8 cellular contexts compared by ENCODE assay signal in genomic region chr6:47413752-47414516, GRCh38.
DNase-seq lines count a peak whose midpoint lies in the region; ATAC-seq, FAIRE-seq and TF ChIP-seq lines count a peak whose summit lies in the region.

No MANE protein-coding gene starts in this region.

- H2BK5ac ChIP-seq in H1 (ENCODE audit: low read depth, low read length): no peak overlapping the region

- no peak overlapping the region for H2BK20ac ChIP-seq in H1 (ENCODE audit: low read length)

- H3K4me1 ChIP-seq in H1 (replicated peaks in 1 of 4; ENCODE audit: control insufficient read depth in 3 of 4, insufficient read depth in 4 of 4, low read length in 3 of 4) (no peaks in the 10 kb centered on the region), thoracic aorta (ENCODE audit: control insufficient read depth in 1 of 2, low read depth in 2 of 2) (no peaks in the 10 kb centered on the region)

- peaks cover 28% of the 10 kb centered on the region for H3K27me3 Mint-ChIP-seq in T-helper 2 cell treated with Interferon-gamma antibody and Interleukin-4, amounts not matched to agents 5 μg/mL and 100 μg/mL, for 36 hours (ENCODE audit: low read depth)
- no peaks in the 10 kb centered on the region for H3K27me3 Mint-ChIP-seq in mesothelial cell of epicardium (ENCODE audit: low read depth)

- TF ChIP-seq CTCF in GM12865 (IDR thresholded peaks at IDR 0.05; ENCODE audit: insufficient read depth, low read depth, low read length, missing control alignments) (peak; percentile 85), H1 (IDR thresholded peaks at IDR 0.05; ENCODE audit: control extremely low read depth in 1 of 3, insufficient read depth in 1 of 3, low read depth in 1 of 3, low read length in 3 of 3) (peak in 2 of 3 experiments; percentile 62 to 92; a peak in 3 of 4 replicates), mesothelial cell of epicardium (IDR thresholded peaks at IDR 0.05; ENCODE audit: unreplicated experiment) (peak; percentile 84), thoracic aorta (IDR thresholded peaks at IDR 0.05) (peak; percentile 80)

- H4K5ac ChIP-seq in H1 (ENCODE audit: insufficient read length, low read depth, low read length): no peak overlapping the region

- 48% methylated on average over 7 of the region's 7 CpGs; no CpG with 5 or more reads in 1 of the 2 experiments for WGBS in H1 (ENCODE audit: extremely low coverage in 1 of 2, insufficient coverage in 1 of 2, insufficient read length in 1 of 2, insufficient replicate concordance in 2 of 2, low coverage in 1 of 2, low lambda C conversion rate in 2 of 2, missing lambda C conversion rate in 1 of 2), 2 experiments

- H3K36me3 ChIP-seq in H1 (ENCODE audit: control insufficient read depth in 2 of 4, insufficient read depth in 4 of 4, low read length in 3 of 4) (no peaks in the 10 kb centered on the region), thoracic aorta (no peaks in the 10 kb centered on the region)

- peak overlapping the region; percentile 63 for H3K4me3 ChIP-seq in GM12865 (ENCODE audit: low read depth, low read length)
- no peak overlapping the region for H3K4me3 ChIP-seq in H1 (ENCODE audit: extremely low read depth in 1 of 4, insufficient read depth in 2 of 4, low read depth in 3 of 4, low read length in 4 of 4)
- H3K4me3 ChIP-seq in thoracic aorta: peak overlapping the region; percentile 74

- no peak overlapping the region for H2BK120ac ChIP-seq in H1 (replicated peaks; ENCODE audit: low read depth, low read length)

- H3K4me3 Mint-ChIP-seq in T-helper 2 cell treated with Interferon-gamma antibody and Interleukin-4, amounts not matched to agents 5 μg/mL and 100 μg/mL, for 36 hours: peak overlapping the region; percentile 83
- H3K4me3 Mint-ChIP-seq in mesothelial cell of epicardium: peak overlapping the region; percentile 51

- no peaks in the 10 kb centered on the region for H3K79me1 ChIP-seq in H1 (ENCODE audit: low read depth, low read length)

- no peaks in the 10 kb centered on the region for H3K79me2 ChIP-seq in H1 (ENCODE audit: control insufficient read depth in 1 of 2, insufficient read depth in 2 of 2, low read length in 2 of 2)

- FAIRE-seq in H1 (lab: Jason Lieb, UNC): peak; percentile 91

- H3K23ac ChIP-seq in H1 (ENCODE audit: insufficient read length): no peak overlapping the region

- no peak overlapping the region for H4K91ac ChIP-seq in H1 (replicated peaks; ENCODE audit: insufficient read length, low read length)

- no peaks in the 10 kb centered on the region for H4K20me1 ChIP-seq in H1 (replicated peaks in 1 of 2; ENCODE audit: control insufficient read depth in 1 of 2, insufficient read depth in 2 of 2, low read length in 2 of 2)

- H3K9me3 ChIP-seq in H1 (ENCODE audit: insufficient read depth in 2 of 2, low read depth in 1 of 2, low read length in 1 of 2) (no peaks in the 10 kb centered on the region), thoracic aorta (no peaks in the 10 kb centered on the region)

- no peak overlapping the region for H3K27ac ChIP-seq in H1 (ENCODE audit: low read depth, low read length)
- H3K27ac ChIP-seq in thoracic aorta: peak overlapping the region in 1 of 2 donors; percentile 45

- H3K4me1 Mint-ChIP-seq in T-helper 2 cell treated with Interferon-gamma antibody and Interleukin-4, amounts not matched to agents 5 μg/mL and 100 μg/mL, for 36 hours (ENCODE audit: low read depth): peaks cover 18% of the 10 kb centered on the region
- H3K4me1 Mint-ChIP-seq in mesothelial cell of epicardium: peaks cover 16% of the 10 kb centered on the region

- peak; percentile 63 for DNase-seq in AG08395 (ENCODE audit: low spot score)
- peak; percentile 74 for DNase-seq in GM12865 (ENCODE audit: low read depth)
- peak; percentile 68 for DNase-seq in NCI-H1105 treated with DMSO at 0.1 percent for 48 hours (lab: John Stamatoyannopoulos, UW)
- peak; percentile 25 for DNase-seq in T-helper 2 cell treated with Interferon-gamma antibody and Interleukin-4, amounts not matched to agents 5 μg/mL and 100 μg/mL, for 36 hours (ENCODE audit: low spot score)
- DNase-seq in H1 (ENCODE audit: low read depth in 1 of 2, low spot score in 2 of 2): no peak
- peak in 1 of 2 experiments; percentile 42 for DNase-seq in mesothelial cell of epicardium (ENCODE audit: low spot score in 2 of 2, unreplicated experiment in 2 of 2)
- DNase-seq in thoracic aorta (ENCODE audit: low spot score): no peak

- H2BK15ac ChIP-seq in H1 (ENCODE audit: low read length): no peak overlapping the region

- no peak overlapping the region for H3K4me2 ChIP-seq in H1 (ENCODE audit: insufficient read depth in 1 of 2, low read depth in 2 of 2, low read length in 2 of 2)

- CTCF ChIA-PET in H1 (lab: Charles Lee; ENCODE audit: partially characterized antibody): interaction anchor here (0.7 to 3.4 kb wide), 26 partner anchors 9 to 367 kb away, joined by 3 to 16 read pairs (median 4); partner anchors contain the start of genes CD2AP and OPN5

- H3K36me3 Mint-ChIP-seq in T-helper 2 cell treated with Interferon-gamma antibody and Interleukin-4, amounts not matched to agents 5 μg/mL and 100 μg/mL, for 36 hours (ENCODE audit: low read depth): no peaks in the 10 kb centered on the region
- H3K36me3 Mint-ChIP-seq in mesothelial cell of epicardium: no peaks in the 10 kb centered on the region

- H3K4ac ChIP-seq in H1 (replicated peaks; ENCODE audit: insufficient read length, low read depth, low read length): no peak overlapping the region

- H2BK12ac ChIP-seq in H1 (ENCODE audit: low read depth, low read length): no peak overlapping the region

- H3K27me3 ChIP-seq in H1 (replicated peaks in 1 of 4; ENCODE audit: control insufficient read depth in 3 of 4, extremely low read depth in 1 of 4, insufficient read depth in 3 of 4, low read length in 3 of 4) (peaks cover 0 to 1% (median 0%) of the 10 kb centered on the region in 4 experiments; a peak in 1 of 7 replicates), thoracic aorta (replicated peaks; ENCODE audit: insufficient read depth) (no peaks in the 10 kb centered on the region)

- POLR2A ChIA-PET in H1 (lab: Charles Lee; ENCODE audit: partially characterized antibody): interaction anchor here (1.1 to 1.6 kb wide), 2 partner anchors 15 to 63 kb away, joined by 5 read pairs; partner anchors contain the start of gene CD2AP

- peaks cover 6% of the 10 kb centered on the region for H3K9me3 Mint-ChIP-seq in T-helper 2 cell treated with Interferon-gamma antibody and Interleukin-4, amounts not matched to agents 5 μg/mL and 100 μg/mL, for 36 hours
- no peaks in the 10 kb centered on the region for H3K9me3 Mint-ChIP-seq in mesothelial cell of epicardium

- H3K14ac ChIP-seq in H1 (ENCODE audit: insufficient read length): no peak overlapping the region

- no peak overlapping the region for H2AK5ac ChIP-seq in H1 (ENCODE audit: low read depth, low read length)

- no peak for TF ChIP-seq POLR2A in H1 (IDR thresholded peaks at IDR 0.05; ENCODE audit: control extremely low read depth in 1 of 2, low read depth in 2 of 2, low read length in 2 of 2)

- H3K18ac ChIP-seq in H1 (ENCODE audit: extremely low read depth, low read length): no peak overlapping the region

- no peak for TF ChIP-seq EP300 in H1 (IDR thresholded peaks at IDR 0.05; ENCODE audit: borderline replicate concordance in 1 of 2, low read depth in 2 of 2, low read length in 2 of 2)

- H3K9ac ChIP-seq in H1 (replicated peaks in 1 of 4; ENCODE audit: extremely low read depth in 1 of 4, low read depth in 3 of 4, low read length in 3 of 4): no peak overlapping the region

- H2AFZ ChIP-seq in H1 (ENCODE audit: low read length): peak overlapping the region; percentile 98

- H3K56ac ChIP-seq in H1 (replicated peaks; ENCODE audit: insufficient read length, low read depth, low read length): no peak overlapping the region

- no peak overlapping the region for H4K8ac ChIP-seq in H1 (ENCODE audit: extremely low read depth, insufficient read depth, low read length)

- peak overlapping the region; percentile 74 for H3K27ac Mint-ChIP-seq in T-helper 2 cell treated with Interferon-gamma antibody and Interleukin-4, amounts not matched to agents 5 μg/mL and 100 μg/mL, for 36 hours
- H3K27ac Mint-ChIP-seq in mesothelial cell of epicardium: peak overlapping the region; percentile 78

- ATAC-seq in HG02610 (IDR thresholded peaks at IDR 0.05; ENCODE audit: unreplicated experiment): peak; percentile 63
- peak; percentile 85 for ATAC-seq in thoracic aorta (ENCODE audit: insufficient number of reproducible peaks, low FRiP score, low read depth)

- no peaks in the 10 kb centered on the region for H3K23me2 ChIP-seq in H1 (ENCODE audit: low read depth, low read length)

- peak; percentile 92 to 93 for TF ChIP-seq RAD21 in H1 (IDR thresholded peaks at IDR 0.05 in 1 of 2, conservative IDR thresholded peaks at IDR 0.05 in 1 of 2; ENCODE audit: low read depth in 2 of 2, low read length in 2 of 2)

TF ChIP-seq in H1, 55 proteins besides CTCF, POLR2A, EP300 and RAD21:
- TF ChIP-seq SIN3A (conservative IDR thresholded peaks at IDR 0.05 in 1 of 2, IDR thresholded peaks at IDR 0.05 in 1 of 2; ENCODE audit: low read depth in 1 of 2, low read length in 2 of 2) (no peak), CBX8 (IDR thresholded peaks at IDR 0.05; ENCODE audit: borderline replicate concordance, low read depth, low read length) (no peak), NRF1 (IDR thresholded peaks at IDR 0.05; ENCODE audit: low read depth, low read length) (no peak), EZH2 (IDR thresholded peaks at IDR 0.05; ENCODE audit: low read depth, low read length, severe bottlenecking) (no peak), BRCA1 (IDR thresholded peaks at IDR 0.05; ENCODE audit: low read depth, low read length) (no peak)

Comparison
In these comparisons a context has a peak if more than half of its experiments do, and no peak if none do; other contexts are left out.
1. DNase-seq: peak in AG08395 (single experiment), GM12865 (single experiment), NCI-H1105 treated with DMSO at 0.1 percent for 48 hours (single experiment) and T-helper 2 cell treated with Interferon-gamma antibody and Interleukin-4, amounts not matched to agents 5 μg/mL and 100 μg/mL, for 36 hours (single experiment); none in H1 (0 of 2) and thoracic aorta (single experiment).
2. H3K4me3 ChIP-seq: peak in GM12865 (single experiment) and thoracic aorta (single experiment); none in H1 (0 of 4).
3. Peak in every context shown above with its lines, with median percentiles within 50 percentile points of each other: CTCF ChIP-seq.